ENCODE assay signal across 8 cellular contexts in the genomic region with DNA sequence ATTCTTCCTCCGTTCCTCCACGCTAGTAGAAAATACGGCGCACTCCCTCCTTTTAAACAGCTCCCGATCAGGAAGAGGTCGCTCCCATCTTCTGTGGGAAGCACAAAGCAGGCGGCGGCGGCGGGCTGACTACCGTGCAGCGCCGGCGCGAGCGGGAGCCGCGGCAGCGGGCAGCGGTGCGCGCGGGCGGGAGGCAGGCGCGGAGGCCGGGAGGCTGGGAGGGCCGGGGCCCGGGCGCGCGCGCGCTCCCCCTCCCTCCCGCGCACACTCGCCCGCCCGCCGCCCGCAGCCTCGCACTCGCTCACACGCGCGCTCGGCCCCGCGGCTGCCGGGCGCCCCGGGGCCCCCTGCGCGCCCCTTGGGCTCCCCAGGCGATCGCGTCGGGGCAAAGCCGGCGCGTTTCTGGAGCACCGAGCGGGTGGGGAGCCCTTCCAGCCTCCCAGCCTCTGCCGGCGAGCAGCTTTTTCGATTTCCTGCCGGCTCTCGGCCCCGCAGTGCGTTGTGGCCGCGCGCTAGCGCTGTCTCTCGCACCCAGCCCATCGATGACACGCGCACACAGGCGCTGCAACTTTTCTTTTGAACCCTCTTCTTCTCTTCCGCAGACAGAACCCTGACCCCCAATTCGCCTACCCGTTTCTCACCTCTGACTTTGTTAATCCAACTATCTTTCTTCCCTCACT. TPM values are rescaled to one million over a fixed set of nuclear protein-coding genes. Genes with fewer than 3 reads are reported as not detected.
DNase-seq lines count a peak whose midpoint lies in the region; ATAC-seq and TF ChIP-seq lines count a peak whose summit lies in the region.

A gene (minus strand): TSS at position 165 of the 680 bp plus-strand sequence.

- H3K9me3 ChIP-seq in HAP-1 (no peaks in the 10 kb centered on the region), RWPE2 (ENCODE audit: severe bottlenecking) (no peaks in the 10 kb centered on the region), endocrine pancreas (ENCODE audit: control insufficient read depth, low read length) (no peaks in the 10 kb centered on the region), tibial nerve (no peaks in the 10 kb centered on the region)

- WGBS in tibial nerve, 2 donors: 2 to 3% methylated on average over 51 to 59 of the region's 82 CpGs

- H3K27me3 ChIP-seq in HAP-1 (ENCODE audit: low read depth) (peaks cover 15% of the 10 kb centered on the region), RWPE2 (ENCODE audit: insufficient read depth, poor library complexity, severe bottlenecking) (no peaks in the 10 kb centered on the region), endocrine pancreas (ENCODE audit: control insufficient read depth, insufficient read depth, low read length) (no peaks in the 10 kb centered on the region), tibial nerve (peaks cover 0 to 7% of the 10 kb centered on the region in 2 donors)

- peak within 1 kb of the TSS; percentile 91 for H3K27ac Mint-ChIP-seq in mesothelial cell of epicardium

- peak; percentile 87 for DNase-seq in D341Med (ENCODE audit: low spot score)
- peak in 1 of 2 experiments; percentile 43 for DNase-seq in HAP-1 (ENCODE audit: low spot score in 2 of 2)
- DNase-seq in RWPE2 (ENCODE audit: low spot score): no peak
- peak; percentile 33 to 69 for DNase-seq in mesothelial cell of epicardium (ENCODE audit: low spot score in 2 of 2, unreplicated experiment in 2 of 2)
- DNase-seq in tibial nerve (ENCODE audit: low spot score in 2 of 2): no peak
- no peak for DNase-seq in activated effector memory CD4-positive, alpha-beta T cell treated with anti-CD3 and anti-CD28 coated beads, Interleukin-2, amount 50 U/mL, for 16 hours

- no peak for TF ChIP-seq EP300 in tibial nerve (IDR thresholded peaks at IDR 0.05)

- no peaks in the 10 kb centered on the region for H3K36me3 Mint-ChIP-seq in mesothelial cell of epicardium

- H3K4me1 ChIP-seq in HAP-1 (peaks cover 3% of the 10 kb centered on the region; the same call in 1 of the 2 replicates), RWPE2 (ENCODE audit: insufficient read depth, poor library complexity, severe bottlenecking) (peaks cover 16% of the 10 kb centered on the region), endocrine pancreas (ENCODE audit: control insufficient read depth, insufficient read depth, low read length) (peaks cover 8% of the 10 kb centered on the region), tibial nerve (peaks cover 0 to 18% (median 2%) of the 10 kb centered on the region in 4 donors)

- H3K27me3 Mint-ChIP-seq in mesothelial cell of epicardium (ENCODE audit: low read depth): peaks cover 6% of the 10 kb centered on the region

- peaks cover 32% of the 10 kb centered on the region for H3K4me1 Mint-ChIP-seq in mesothelial cell of epicardium

- peak; percentile 30 for ATAC-seq in RWPE2 (ENCODE audit: low read depth)
- no peak for ATAC-seq in GM18858 (IDR thresholded peaks at IDR 0.05; ENCODE audit: unreplicated experiment)

- H3K27ac ChIP-seq in RWPE2 (ENCODE audit: poor library complexity, severe bottlenecking) (peak within 1 kb of the TSS; percentile 62), tibial nerve (peak within 1 kb of the TSS in 2 of 4 donors; percentile 64 to 74)

- no peak for TF ChIP-seq POLR2A in tibial nerve (IDR thresholded peaks at IDR 0.05)

- no peaks in the 10 kb centered on the region for H3K36me3 ChIP-seq in HAP-1 (replicated peaks)
- H3K36me3 ChIP-seq in RWPE2 (ENCODE audit: low read depth): no peaks in the 10 kb centered on the region
- no peaks in the 10 kb centered on the region for H3K36me3 ChIP-seq in endocrine pancreas (ENCODE audit: control insufficient read depth, insufficient read depth, low read length)
- H3K36me3 ChIP-seq in tibial nerve: no peaks in the 10 kb centered on the region

- H3K4me3 ChIP-seq in HAP-1 (peak within 1 kb of the TSS; percentile 29), RWPE2 (ENCODE audit: severe bottlenecking) (peak within 1 kb of the TSS; percentile 44), endocrine pancreas (ENCODE audit: control insufficient read depth, insufficient read depth, low read length) (peak within 1 kb of the TSS; percentile 90), tibial nerve (peak within 1 kb of the TSS; percentile 11 to 60 (median 52))

- in situ Hi-C loops in HAP-1 (cut with MboI; ENCODE audit: low sequenced_read_pairs): no loop called here

- H3K9ac ChIP-seq in endocrine pancreas (ENCODE audit: control insufficient read depth, insufficient read depth, low read length): no peak within 1 kb of the TSS

- no peaks in the 10 kb centered on the region for H3K9me3 Mint-ChIP-seq in mesothelial cell of epicardium

- no peak for TF ChIP-seq CTCF in RWPE2 (IDR thresholded peaks at IDR 0.05; ENCODE audit: poor library complexity, severe bottlenecking)
- TF ChIP-seq CTCF in mesothelial cell of epicardium (IDR thresholded peaks at IDR 0.05; ENCODE audit: unreplicated experiment): no peak
- no peak for TF ChIP-seq CTCF in tibial nerve (IDR thresholded peaks at IDR 0.05)

- H3K4me3 Mint-ChIP-seq in mesothelial cell of epicardium: peak within 1 kb of the TSS; percentile 89

RNA-seq across cellular contexts. Expression of the gene that starts here (rescaled TPM):
- total RNA-seq in mesothelial cell of epicardium (27.2 to 30.7 TPM (median 29.6 TPM) in 3 replicates), tibial nerve (10 to 100 TPM in 1 of 4 donors, 1 to 10 TPM in 3; 8.1 to 22.9 (median 9.3) TPM)

Comparison
In these comparisons a context has a peak if more than half of its experiments do, and no peak if none do; other contexts are left out.
1. DNase-seq: peak in D341Med (single experiment) and mesothelial cell of epicardium (2 of 2); none in RWPE2 (single experiment), tibial nerve (0 of 2) and activated effector memory CD4-positive, alpha-beta T cell treated with anti-CD3 and anti-CD28 coated beads, Interleukin-2, amount 50 U/mL, for 16 hours (single experiment).
2. H3K4me3 ChIP-seq: peak in every context shown above with its lines; median percentile 90 in endocrine pancreas; 52 in tibial nerve; 44 in RWPE2; 29 in HAP-1.